In genomic region chr7:80661729-80662128, GRCh38 we compare ENCODE assay signal across 14 cellular contexts. TPM values are rescaled to one million over a fixed set of nuclear protein-coding genes. Genes with fewer than 3 reads are reported as not detected.
DNase-seq lines count a peak whose midpoint lies in the region; ATAC-seq, FAIRE-seq and TF ChIP-seq lines count a peak whose summit lies in the region.
"Had no signal": no experiment of that assay in that cellular context is flagged by ENCODE, and none has a peak within 500 bp of the region (broad histone marks: within the 10 kb centered on the region; RNA-seq: fewer than 3 reads in every experiment).

No MANE protein-coding gene starts in this region.

- no peaks in the 10 kb centered on the region for H3F3A ChIP-seq in MM.1S (ENCODE audit: insufficient read depth, low read length)

- TF ChIP-seq POLR2A in GM12892 (IDR thresholded peaks at IDR 0.05; ENCODE audit: low read depth, low read length): no peak

- H3K27ac ChIP-seq in MM.1S (ENCODE audit: low read length): no peak overlapping the region
- H3K27ac ChIP-seq: epithelial cell of prostate, testis had no signal

- H4K20me1 ChIP-seq in MM.1S (ENCODE audit: insufficient read depth, low read length): no peaks in the 10 kb centered on the region

- H3K27me3 ChIP-seq in MM.1S (replicated peaks; ENCODE audit: insufficient read depth, low read length): no peaks in the 10 kb centered on the region
- H3K27me3 ChIP-seq: testis had no signal

- no peak overlapping the region for H3K4me2 ChIP-seq in MM.1S (ENCODE audit: low read depth, low read length)

- no peaks in the 10 kb centered on the region for H3K9me3 ChIP-seq in MM.1S (replicated peaks; ENCODE audit: insufficient read depth, low read length)
- H3K9me3 ChIP-seq: testis had no signal

- no peak overlapping the region for H3K27ac Mint-ChIP-seq in neural crest cell (ENCODE audit: unreplicated experiment)
- H3K27ac Mint-ChIP-seq: activated CD4-positive, alpha-beta T cell treated with anti-CD3 and anti-CD28 coated beads, Interleukin-2, amount 10 ng/mL, durations not matched to agents 24 days and 14 days; activated T-helper 2 cell treated with anti-CD3 and anti-CD28 coated beads, Interferon-gamma antibody, Interleukin-2, Interleukin-4, amounts not matched to agents 10 μg/mL and 5 μg/mL and 100 μg/mL, durations not matched to agents 14 hours and 24 hours and 36 hours; brain had no signal

- no peak for FAIRE-seq in GM12892 (lab: Jason Lieb, UNC)

- no peaks in the 10 kb centered on the region for H3K27me3 Mint-ChIP-seq in neural crest cell (ENCODE audit: low read depth)
- H3K27me3 Mint-ChIP-seq: activated CD4-positive, alpha-beta T cell treated with anti-CD3 and anti-CD28 coated beads, Interleukin-2, amount 10 ng/mL, durations not matched to agents 24 days and 14 days; brain had no signal

- no peak overlapping the region for H3K9ac ChIP-seq in MM.1S (ENCODE audit: low read length)

- H3K4me1 Mint-ChIP-seq in neural crest cell: peaks cover 3% of the 10 kb centered on the region
- H3K4me1 Mint-ChIP-seq: activated CD4-positive, alpha-beta T cell treated with anti-CD3 and anti-CD28 coated beads, Interleukin-2, amount 10 ng/mL, durations not matched to agents 24 days and 14 days had no signal

- H2AFZ ChIP-seq in MM.1S (ENCODE audit: low read length): no peak overlapping the region

- H3K9me2 ChIP-seq in MM.1S (replicated peaks; ENCODE audit: insufficient read depth, low read length): no peaks in the 10 kb centered on the region

- no peak overlapping the region for H3K4me3 Mint-ChIP-seq in neural crest cell
- H3K4me3 Mint-ChIP-seq: activated CD4-positive, alpha-beta T cell treated with anti-CD3 and anti-CD28 coated beads, Interleukin-2, amount 10 ng/mL, durations not matched to agents 24 days and 14 days; brain had no signal

- no peaks in the 10 kb centered on the region for H3K36me3 Mint-ChIP-seq in neural crest cell (ENCODE audit: low read depth)
- H3K36me3 Mint-ChIP-seq: brain had no signal

- DNase-seq in MM.1S (no peak), cardiac fibroblast (ENCODE audit: low read depth in 2 of 2) (peak; percentile 11 to 12), neural crest cell (ENCODE audit: low read depth, low spot score) (no peak), T1000 (lab: John Stamatoyannopoulos, UW) (no peak), GM12892 (ENCODE audit: insufficient read length) (no peak)
- DNase-seq: activated CD4-positive, alpha-beta T cell treated with anti-CD3 and anti-CD28 coated beads, Interleukin-2, amount 10 ng/mL, durations not matched to agents 24 days and 14 days; islet precursor cell; NCI-H446; testis had no signal

- H3K4me1 ChIP-seq in MM.1S (ENCODE audit: low read length): no peaks in the 10 kb centered on the region
- H3K4me1 ChIP-seq: testis had no signal

- no peaks in the 10 kb centered on the region for H3K36me3 ChIP-seq in MM.1S (replicated peaks; ENCODE audit: insufficient read depth, low read length)

- H3K4me3 ChIP-seq in MM.1S (ENCODE audit: low read length): no peak overlapping the region
- H3K4me3 ChIP-seq in cardiac fibroblast (replicated peaks in 1 of 2; ENCODE audit: low read depth in 2 of 2, low read length in 2 of 2): no peak overlapping the region
- H3K4me3 ChIP-seq: testis had no signal

- no peaks in the 10 kb centered on the region for H3K79me2 ChIP-seq in MM.1S (ENCODE audit: low read length)

- H3K9me3 Mint-ChIP-seq in neural crest cell: no peaks in the 10 kb centered on the region
- H3K9me3 Mint-ChIP-seq: activated CD4-positive, alpha-beta T cell treated with anti-CD3 and anti-CD28 coated beads, Interleukin-2, amount 10 ng/mL, durations not matched to agents 24 days and 14 days; activated T-helper 2 cell treated with anti-CD3 and anti-CD28 coated beads, Interferon-gamma antibody, Interleukin-2, Interleukin-4, amounts not matched to agents 10 μg/mL and 5 μg/mL and 100 μg/mL, durations not matched to agents 14 hours and 24 hours and 36 hours; brain had no signal

- peak; percentile 29 for TF ChIP-seq CTCF in GM12873 (IDR thresholded peaks at IDR 0.05; ENCODE audit: insufficient read depth, low read depth, low read length, missing control alignments)
- peak; percentile 11; the same call in 1 of the 2 replicates for TF ChIP-seq CTCF in MM.1S (IDR thresholded peaks at IDR 0.05; ENCODE audit: low read length)
- TF ChIP-seq CTCF in cardiac fibroblast (IDR thresholded peaks at IDR 0.05; ENCODE audit: low read depth, low read length): peak; percentile 29
- TF ChIP-seq CTCF in neural crest cell (conservative IDR thresholded peaks at IDR 0.05): peak; percentile 29

- no peak for ATAC-seq in GM18502 (IDR thresholded peaks at IDR 0.05; ENCODE audit: poor library complexity, unreplicated experiment)

RNA-seq across cellular contexts. Expression of gene CD36, which starts 23.3 kb away (rescaled TPM):
- 0.23 and 0.40 TPM in 2 replicates for total RNA-seq in neural crest cell
- not detected for polyA plus RNA-seq in GM12892 (2012; ENCODE audit: missing spikeins)
- total RNA-seq: activated CD4-positive, alpha-beta T cell treated with anti-CD3 and anti-CD28 coated beads, Interleukin-2, amount 10 ng/mL, durations not matched to agents 24 days and 14 days; activated T-helper 2 cell treated with anti-CD3 and anti-CD28 coated beads, Interferon-gamma antibody, Interleukin-2, Interleukin-4, amounts not matched to agents 10 μg/mL and 5 μg/mL and 100 μg/mL, durations not matched to agents 14 hours and 24 hours and 36 hours had no signal

Comparison
In these comparisons a context has a peak if more than half of its experiments do, and no peak if none do; other contexts are left out.
1. DNase-seq: peak in cardiac fibroblast (2 of 2); none in MM.1S (single experiment), neural crest cell (single experiment), T1000 (single experiment) and GM12892 (single experiment).
2. Peak in every context shown above with its lines, with median percentiles within 50 percentile points of each other: CTCF ChIP-seq.